ENCODE assay signal across 1 cellular context in genomic region chr22:40602231-40602630, GRCh38.
TF ChIP-seq lines count a peak whose summit lies in the region.

No MANE protein-coding gene starts in this region.

TF ChIP-seq in A549, 52 proteins besides CTCF, POLR2A, EP300 and RAD21 (continued from another document):
- TF ChIP-seq REST (IDR thresholded peaks at IDR 0.05) (no peak), RFX5 (IDR thresholded peaks at IDR 0.05) (no peak), HMGXB4 (CRISPR knock-in tag; IDR thresholded peaks at IDR 0.05; ENCODE audit: borderline replicate concordance) (no peak), JUN (IDR thresholded peaks at IDR 0.05) (no peak), HOXA7 (CRISPR knock-in tag; IDR thresholded peaks at IDR 0.05) (no peak), MAX (IDR thresholded peaks at IDR 0.05) (no peak), HDAC2 (IDR thresholded peaks at IDR 0.05) (no peak)
